Comparison of ENCODE assay signal across 24 cellular contexts in the genomic region with DNA sequence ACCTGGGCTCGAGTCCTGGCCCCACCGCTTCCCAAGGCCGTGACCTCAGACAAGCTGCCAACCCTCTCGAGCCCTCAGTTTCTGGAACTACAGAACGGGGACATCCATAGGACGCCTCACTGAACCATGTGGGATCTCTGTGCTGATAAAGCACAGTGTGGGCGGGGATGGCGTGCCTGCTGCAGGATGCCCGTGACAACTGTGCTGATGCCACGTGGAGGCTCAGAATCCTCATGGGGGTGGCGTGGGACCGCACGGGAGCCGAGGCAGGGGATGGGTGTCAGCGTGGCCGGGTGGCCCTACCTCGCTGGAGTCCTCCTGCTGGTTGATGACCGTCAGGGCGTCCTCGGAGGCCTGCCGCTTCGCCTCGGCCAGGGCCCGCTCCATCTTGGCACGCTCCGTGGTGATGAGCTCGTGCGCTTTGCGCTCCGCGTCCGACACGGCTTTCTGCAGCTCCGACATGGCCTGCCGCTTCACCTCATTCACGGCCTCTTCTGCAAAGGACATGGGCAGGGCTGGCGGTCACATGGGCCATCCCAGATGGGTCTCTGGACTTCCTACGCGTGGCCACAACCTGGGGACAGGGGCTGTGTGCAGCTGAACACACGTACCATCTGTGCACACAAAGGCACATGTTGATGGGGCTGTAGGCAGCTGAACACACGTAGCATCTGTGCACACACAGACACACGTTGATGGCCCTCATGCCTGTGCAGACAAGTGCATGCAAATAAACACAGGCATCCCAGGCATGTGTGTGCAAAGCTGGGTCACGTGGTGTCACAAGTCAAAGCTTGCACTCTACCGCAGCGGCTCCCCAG. TPM values are rescaled to one million over a fixed set of nuclear protein-coding genes. Genes with fewer than 3 reads are reported as not detected.
"Had no signal": no experiment of that assay in that cellular context is flagged by ENCODE, and none has a peak within 500 bp of the region (broad histone marks: within the 10 kb centered on the region; RNA-seq: fewer than 3 reads in every experiment).

No MANE protein-coding gene starts in this region.

- H3K4me3 ChIP-seq: skin epidermis, tibial nerve had no signal

- H3K36me3 Mint-ChIP-seq: naive thymus-derived CD8-positive, alpha-beta T cell had no signal

- ATAC-seq: activated naive CD8-positive, alpha-beta T cell treated with anti-CD3 and anti-CD28 coated beads, Interleukin-2, amount 50 U/mL, for 24 hours; left ventricle myocardium superior; naive thymus-derived CD8-positive, alpha-beta T cell; stimulated activated naive B cell treated with anti-CD40 and anti-IgM and Interleukin-4, amounts not matched to agents 10 μg/mL and 1 μg/mL and 100 μg/mL, for 72 hours had no signal

- H3K27ac Mint-ChIP-seq: activated naive CD4-positive, alpha-beta T cell treated with anti-CD3 and anti-CD28 coated beads for 36 hours; activated naive CD8-positive, alpha-beta T cell treated with anti-CD3 and anti-CD28 coated beads, Interleukin-2, amount 50 U/mL, for 24 hours; activated T-helper 2 cell treated with anti-CD3 and anti-CD28 coated beads, Interferon-gamma antibody, Interleukin-2, Interleukin-4, amounts not matched to agents 10 μg/mL and 5 μg/mL and 100 μg/mL, durations not matched to agents 14 hours and 24 hours and 36 hours had no signal

- H3K9me3 ChIP-seq: neutrophil, tibial nerve had no signal

- DNase-seq: activated CD4-positive, alpha-beta T cell treated with anti-CD3 and anti-CD28 coated beads for 1 hour; activated CD4-positive, alpha-beta T cell treated with anti-CD3 and anti-CD28 coated beads, Interleukin-2, amount 50 U/mL, for 4 hours; activated naive CD4-positive, alpha-beta T cell treated with anti-CD3 and anti-CD28 coated beads for 36 hours; activated naive CD8-positive, alpha-beta T cell treated with anti-CD3 and anti-CD28 coated beads, Interleukin-2, amount 50 U/mL, for 24 hours; aorta; dermis blood vessel endothelial cell; hippocampal formation; kidney glomerular epithelial cell; left ventricle myocardium superior; mesenchymal stem cell; naive thymus-derived CD8-positive, alpha-beta T cell; stimulated activated CD4-positive, alpha-beta T cell treated with anti-CD3 and anti-CD28 coated beads, Interleukin-15, amount 100 ng/mL, for 24 hours; stimulated activated CD4-positive, alpha-beta T cell treated with anti-CD3 and anti-CD28 coated beads, Interleukin-4, amount 100 ng/mL, for 1 hour; stimulated activated naive B cell treated with anti-CD40 and anti-IgM and Interleukin-4, amounts not matched to agents 10 μg/mL and 1 μg/mL and 100 μg/mL, for 72 hours; substantia nigra had no signal

- H3K9me3 Mint-ChIP-seq: activated naive CD4-positive, alpha-beta T cell treated with anti-CD3 and anti-CD28 coated beads for 36 hours; activated naive CD8-positive, alpha-beta T cell treated with anti-CD3 and anti-CD28 coated beads, Interleukin-2, amount 50 U/mL, for 24 hours; activated T-helper 2 cell treated with anti-CD3 and anti-CD28 coated beads, Interferon-gamma antibody, Interleukin-2, Interleukin-4, amounts not matched to agents 10 μg/mL and 5 μg/mL and 100 μg/mL, durations not matched to agents 14 hours and 24 hours and 36 hours; naive thymus-derived CD8-positive, alpha-beta T cell had no signal

- H3K27ac ChIP-seq: neutrophil, skin epidermis, tibial nerve, VCaP had no signal

- H3K4me3 Mint-ChIP-seq: activated naive CD4-positive, alpha-beta T cell treated with anti-CD3 and anti-CD28 coated beads for 36 hours; activated naive CD8-positive, alpha-beta T cell treated with anti-CD3 and anti-CD28 coated beads, Interleukin-2, amount 50 U/mL, for 24 hours; naive thymus-derived CD8-positive, alpha-beta T cell; stimulated activated naive B cell treated with anti-CD40 and anti-IgM and Interleukin-4, amounts not matched to agents 10 μg/mL and 1 μg/mL and 100 μg/mL, for 72 hours had no signal

- H3K27me3 Mint-ChIP-seq: activated naive CD8-positive, alpha-beta T cell treated with anti-CD3 and anti-CD28 coated beads, Interleukin-2, amount 50 U/mL, for 24 hours; naive thymus-derived CD8-positive, alpha-beta T cell; stimulated activated naive B cell treated with anti-CD40 and anti-IgM and Interleukin-4, amounts not matched to agents 10 μg/mL and 1 μg/mL and 100 μg/mL, for 72 hours had no signal

- H3K27me3 ChIP-seq: neutrophil had no signal

RNA-seq across cellular contexts. Expression of a gene that starts 12.7 kb away (rescaled TPM):
- total RNA-seq: activated naive CD4-positive, alpha-beta T cell treated with anti-CD3 and anti-CD28 coated beads for 36 hours; activated T-helper 2 cell treated with anti-CD3 and anti-CD28 coated beads, Interferon-gamma antibody, Interleukin-2, Interleukin-4, amounts not matched to agents 10 μg/mL and 5 μg/mL and 100 μg/mL, durations not matched to agents 14 hours and 24 hours and 36 hours; aorta; cerebellum; dermis blood vessel endothelial cell; glomerular endothelial cell; left ventricle myocardium superior; mucosa of gallbladder; naive thymus-derived CD8-positive, alpha-beta T cell; T-helper 1 cell treated with Interleukin-12 subunit alpha and Interleukin-12 subunit beta and Interleukin-4 antibody, amounts not matched to agents 30 ng/mL and 1 ng/mL, for 36 hours; tibial nerve had no signal
- polyA plus RNA-seq: aorta; naive thymus-derived CD8-positive, alpha-beta T cell had no signal
